In genomic region chr1:79079770-79080169, GRCh38 we compare ENCODE assay signal across 10 cellular contexts.
A peak's percentile ranks its signal among the peaks of the same experiment; 100 is the strongest.
DNase-seq lines count a peak whose midpoint lies in the region; ATAC-seq and TF ChIP-seq lines count a peak whose summit lies in the region.
"Had no signal": no experiment of that assay in that cellular context is flagged by ENCODE, and none has a peak within 500 bp of the region (broad histone marks: within the 10 kb centered on the region; RNA-seq: fewer than 3 reads in every experiment).

No MANE protein-coding gene starts in this region.

- H3K27ac ChIP-seq in BLaER1 (peak overlapping the region; percentile 45; the same call in 1 of the 2 replicates), IMR-90 (ENCODE audit: insufficient read depth, low read length) (peak overlapping the region; percentile 72; the same call in 1 of the 2 replicates)

- no peaks in the 10 kb centered on the region for H3K36me3 Mint-ChIP-seq in mesothelial cell of epicardium
- H3K36me3 Mint-ChIP-seq: natural killer cell treated with Interleukin-12 subunit alpha and Interleukin-12 subunit beta and Interleukin-15 and Interleukin-18, amount 100 ng/mL, for 72 hours had no signal

- H3K14ac ChIP-seq in IMR-90 (replicated peaks; ENCODE audit: low read depth, low read length), result no peak overlapping the region; the same call in 1 of the 2 replicates

- H3K9me3 ChIP-seq in BLaER1, result peaks cover 8% of the 10 kb centered on the region
- H3K9me3 ChIP-seq in IMR-90 (ENCODE audit: control insufficient read depth, insufficient read depth, low read length), result no peaks in the 10 kb centered on the region

- CTCF ChIA-PET in IMR-90 (lab: Yijun Ruan, JAX), result no interaction called here

- H3K56ac ChIP-seq in IMR-90 (ENCODE audit: extremely low read depth, insufficient read depth, low read length), result no peak overlapping the region

- H2BK120ac ChIP-seq in IMR-90 (ENCODE audit: low read depth, low read length), result peak overlapping the region; percentile 84

- no peak for TF ChIP-seq RAD21 in IMR-90 (IDR thresholded peaks at IDR 0.05; ENCODE audit: low read length)

- in situ Hi-C loops in IMR-90 (cut with MboI; ENCODE audit: low sequenced_read_pairs), result no loop called here

- ATAC-seq in IMR-90 (ENCODE audit: low read depth), result peak; percentile 99
- ATAC-seq: natural killer cell treated with Interleukin-12 subunit alpha and Interleukin-12 subunit beta and Interleukin-15 and Interleukin-18, amount 100 ng/mL, for 72 hours had no signal

- POLR2A ChIA-PET in IMR-90 (lab: Charles Lee; ENCODE audit: unreplicated experiment), result no interaction called here

- no peaks in the 10 kb centered on the region for H3K36me3 ChIP-seq in BLaER1
- H3K36me3 ChIP-seq in IMR-90 (ENCODE audit: control insufficient read depth, insufficient read depth, low read length), result no peaks in the 10 kb centered on the region

- H3K23ac ChIP-seq in IMR-90 (ENCODE audit: low read depth, low read length), result no peak overlapping the region

- no peak for TF ChIP-seq POLR2A in IMR-90 (IDR thresholded peaks at IDR 0.05; ENCODE audit: low read depth, low read length)

- peak overlapping the region; percentile 17 for H3K4ac ChIP-seq in IMR-90 (ENCODE audit: low read depth, low read length)

- peaks cover 6% of the 10 kb centered on the region for H3K9me3 Mint-ChIP-seq in mesothelial cell of epicardium
- H3K9me3 Mint-ChIP-seq: activated naive CD4-positive, alpha-beta T cell treated with anti-CD3 and anti-CD28 coated beads for 36 hours had no signal

- 0 out of 2 replicates have a peak overlapping the region, but pooled peaks have one; percentile 35 for H3K18ac ChIP-seq in IMR-90 (ENCODE audit: low read depth, low read length)

- no peak overlapping the region for H4K91ac ChIP-seq in IMR-90 (ENCODE audit: insufficient read depth, low read depth, low read length)

- H3K27me3 Mint-ChIP-seq in mesothelial cell of epicardium (ENCODE audit: low read depth), result no peaks in the 10 kb centered on the region
- H3K27me3 Mint-ChIP-seq: natural killer cell treated with Interleukin-12 subunit alpha and Interleukin-12 subunit beta and Interleukin-15 and Interleukin-18, amount 100 ng/mL, for 72 hours had no signal

- no peak overlapping the region for H3K4me3 ChIP-seq in BLaER1
- H3K4me3 ChIP-seq in IMR-90 (ENCODE audit: insufficient read depth, low read depth, low read length), result no peak overlapping the region
- no peak overlapping the region for H3K4me3 ChIP-seq in cardiac fibroblast (replicated peaks in 1 of 2; ENCODE audit: low read depth in 2 of 2, low read length in 2 of 2)

- H3K9ac ChIP-seq in BLaER1 (no peak overlapping the region), IMR-90 (ENCODE audit: low read depth, low read length) (no peak overlapping the region)

- H3K4me1 Mint-ChIP-seq in mesothelial cell of epicardium, result peaks cover 2% of the 10 kb centered on the region

- no peak overlapping the region for H3K4me3 Mint-ChIP-seq in mesothelial cell of epicardium
- H3K4me3 Mint-ChIP-seq: activated naive CD4-positive, alpha-beta T cell treated with anti-CD3 and anti-CD28 coated beads for 36 hours; natural killer cell treated with Interleukin-12 subunit alpha and Interleukin-12 subunit beta and Interleukin-15 and Interleukin-18, amount 100 ng/mL, for 72 hours had no signal

- H4K5ac ChIP-seq in IMR-90 (ENCODE audit: low read depth, low read length), result no peak overlapping the region

- H3K4me2 ChIP-seq in BLaER1 (peak overlapping the region; percentile 63), IMR-90 (ENCODE audit: low read depth, low read length) (no peak overlapping the region)

- H3K27me3 ChIP-seq in BLaER1 (no peaks in the 10 kb centered on the region), IMR-90 (ENCODE audit: control insufficient read depth, insufficient read depth, low read length) (no peaks in the 10 kb centered on the region)

- peak overlapping the region; percentile 80 for H2BK5ac ChIP-seq in IMR-90 (ENCODE audit: low read depth, low read length, poor library complexity, severe bottlenecking)

- peak overlapping the region; percentile 44; the same call in 1 of the 2 replicates for H2BK20ac ChIP-seq in IMR-90 (ENCODE audit: low read depth, low read length)

- H3K4me1 ChIP-seq in BLaER1 (peaks cover 30% of the 10 kb centered on the region), IMR-90 (ENCODE audit: control insufficient read depth, insufficient read depth, low read length) (0 out of 2 replicates have a peak, but pooled peaks cover 1% of the 10 kb centered on the region)

- H4K8ac ChIP-seq in IMR-90 (ENCODE audit: low read depth in 2 of 2, low read length in 2 of 2), result peak overlapping the region in 1 of 2 experiments; percentile 38; a peak in 1 of 4 replicates

- H4K20me1 ChIP-seq in BLaER1 (no peaks in the 10 kb centered on the region), IMR-90 (ENCODE audit: insufficient read depth, low read length) (no peaks in the 10 kb centered on the region)

- dilution Hi-C loops in IMR-90 (cut with HindIII; ENCODE audit: low sequenced_read_pairs, unreplicated experiment), result no loop called here

- intact Hi-C loops in IMR-90 (cut with micrococcal nuclease), result no loop called here

- H3K79me1 ChIP-seq in IMR-90 (ENCODE audit: low read depth in 1 of 2, low read length in 2 of 2), result no peaks in the 10 kb centered on the region

- H2AK5ac ChIP-seq in IMR-90 (ENCODE audit: low read depth, low read length), result no peak overlapping the region

- H2BK15ac ChIP-seq in IMR-90 (ENCODE audit: low read depth, low read length), result no peak overlapping the region

- H3K27ac Mint-ChIP-seq in mesothelial cell of epicardium, result no peak overlapping the region
- H3K27ac Mint-ChIP-seq: activated naive CD4-positive, alpha-beta T cell treated with anti-CD3 and anti-CD28 coated beads for 36 hours; natural killer cell treated with Interleukin-12 subunit alpha and Interleukin-12 subunit beta and Interleukin-15 and Interleukin-18, amount 100 ng/mL, for 72 hours had no signal

- H3K9me1 ChIP-seq in IMR-90 (ENCODE audit: insufficient read depth, low read length), result no peaks in the 10 kb centered on the region

- no TSS peak for BruUV-seq in IMR-90 (replicated peaks; lab: Mats Ljungman, UMichigan)

- DNase-seq in IMR-90, result peak; percentile 93
- peak; percentile 82 to 95 for DNase-seq in cardiac fibroblast (ENCODE audit: low read depth in 2 of 2)
- peak; percentile 89 for DNase-seq in left kidney (ENCODE audit: low read depth, low spot score)
- DNase-seq in amygdala (lab: John Stamatoyannopoulos, UW), result no peak
- no peak for DNase-seq in NCI-H748 (lab: John Stamatoyannopoulos, UW; ENCODE audit: unreplicated experiment)
- DNase-seq in NK-92 (lab: John Stamatoyannopoulos, UW; ENCODE audit: unreplicated experiment), result no peak
- no peak for DNase-seq in mesothelial cell of epicardium (ENCODE audit: low spot score in 2 of 2, unreplicated experiment in 2 of 2)
- DNase-seq: activated naive CD4-positive, alpha-beta T cell treated with anti-CD3 and anti-CD28 coated beads for 36 hours had no signal

- H2AK9ac ChIP-seq in IMR-90 (replicated peaks; ENCODE audit: low read depth, low read length, poor library complexity), result no peak overlapping the region

- TF ChIP-seq CTCF in IMR-90 (conservative IDR thresholded peaks at IDR 0.05; ENCODE audit: low read depth, low read length) (no peak), cardiac fibroblast (IDR thresholded peaks at IDR 0.05; ENCODE audit: low read depth, low read length) (no peak), mesothelial cell of epicardium (IDR thresholded peaks at IDR 0.05; ENCODE audit: unreplicated experiment) (no peak)

- H2AFZ ChIP-seq in IMR-90 (replicated peaks; ENCODE audit: low read length, poor library complexity), result peak overlapping the region; percentile 25

TF ChIP-seq in IMR-90, 13 proteins besides CTCF, POLR2A, EP300 and RAD21:
- TF ChIP-seq NFE2L2 (IDR thresholded peaks at IDR 0.05; ENCODE audit: low read depth, low read length) (peak; percentile 50; the same call in 1 of the 2 replicates), FOS (IDR thresholded peaks at IDR 0.05; ENCODE audit: low read depth, low read length) (peak; percentile 95), RFX5 (IDR thresholded peaks at IDR 0.05; ENCODE audit: low read depth, low read length) (peak; percentile 29; the same call in 1 of the 2 replicates), MAZ (IDR thresholded peaks at IDR 0.05; ENCODE audit: borderline replicate concordance, low read depth, low read length) (no peak), ELK1 (IDR thresholded peaks at IDR 0.05; ENCODE audit: borderline replicate concordance, low read depth, low read length) (no peak), MAFK (IDR thresholded peaks at IDR 0.05; ENCODE audit: low read depth, low read length) (peak; percentile 50), BHLHE40 (IDR thresholded peaks at IDR 0.05; ENCODE audit: low read depth, low read length) (no peak)

Comparison
In these comparisons a context has a peak if more than half of its experiments do, and no peak if none do; other contexts are left out.
1. DNase-seq: peak in IMR-90 (single experiment), cardiac fibroblast (2 of 2) and left kidney (single experiment); none in amygdala (0 of 56), NCI-H748 (single experiment), NK-92 (single experiment) and mesothelial cell of epicardium (0 of 2).